8 cellular contexts compared by ENCODE assay signal in the genomic region with DNA sequence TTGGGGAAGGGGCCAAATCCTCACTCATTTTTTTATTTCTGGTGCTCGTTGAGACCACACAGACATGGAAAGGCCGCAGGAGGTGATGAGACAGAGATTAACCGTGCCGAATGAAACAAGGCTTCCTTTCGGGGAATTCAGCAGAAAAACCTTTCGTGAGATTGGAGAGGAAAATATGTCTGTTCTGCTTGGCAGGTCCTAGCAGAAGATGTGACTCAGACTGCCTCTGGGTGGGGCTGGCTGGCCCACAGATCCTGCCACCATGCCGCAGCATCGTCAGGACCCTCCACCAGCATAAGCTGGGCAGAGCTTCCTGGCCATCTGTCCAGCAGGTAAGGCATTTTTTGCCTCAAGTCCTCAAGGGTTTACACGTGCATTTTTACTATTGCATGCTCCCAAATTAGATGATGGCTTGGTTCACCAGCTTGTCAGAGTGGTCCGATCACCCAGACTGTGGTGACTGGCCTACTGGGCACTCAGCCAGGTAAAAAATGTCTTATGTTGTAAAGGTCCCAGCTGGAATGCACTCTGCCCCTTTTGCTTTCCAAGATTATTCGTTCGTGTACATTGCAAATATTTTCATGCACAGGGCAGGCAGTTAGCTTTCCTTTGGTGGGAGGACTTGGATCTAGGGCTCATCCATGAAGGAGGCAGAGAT. TPM values are rescaled to one million over a fixed set of nuclear protein-coding genes. Genes with fewer than 3 reads are reported as not detected.
DNase-seq lines count a peak whose midpoint lies in the region; ATAC-seq and TF ChIP-seq lines count a peak whose summit lies in the region.

No MANE protein-coding gene starts in this region.

- peak; percentile 15 for TF ChIP-seq POLR2A in GM18526 (IDR thresholded peaks at IDR 0.05; ENCODE audit: extremely low read depth, insufficient read length)

- H3K4me3 ChIP-seq in AG09309 (ENCODE audit: control insufficient read depth, low read depth, low read length) (peak overlapping the region; percentile 70), LNCaP clone FGC (ENCODE audit: low read depth, low read length) (peak overlapping the region; percentile 66), ectodermal cell (ENCODE audit: insufficient read depth, low read depth, low read length) (peak overlapping the region; percentile 72), muscle layer of duodenum (ENCODE audit: low read depth in 1 of 2, low read length in 2 of 2) (peak overlapping the region; percentile 79 to 95)

- no peaks in the 10 kb centered on the region for H3K9me3 ChIP-seq in ectodermal cell (ENCODE audit: control insufficient read depth, low read length)
- H3K9me3 ChIP-seq in muscle layer of duodenum (ENCODE audit: control insufficient read depth in 1 of 2, low read length in 2 of 2), result no peaks in the 10 kb centered on the region

- ATAC-seq in HG02981 (IDR thresholded peaks at IDR 0.05; ENCODE audit: unreplicated experiment), result no peak

- H3K27me3 ChIP-seq in ectodermal cell (ENCODE audit: control insufficient read depth, insufficient read depth, low read length, poor library complexity, severe bottlenecking), result no peaks in the 10 kb centered on the region
- no peaks in the 10 kb centered on the region for H3K27me3 ChIP-seq in muscle layer of duodenum (ENCODE audit: low read depth, low read length)

- H3K36me3 ChIP-seq in ectodermal cell (ENCODE audit: control insufficient read depth, insufficient read depth, low read length) (peaks cover 4% of the 10 kb centered on the region), muscle layer of duodenum (ENCODE audit: control insufficient read depth in 1 of 2, insufficient read depth in 2 of 2, low read length in 2 of 2) (peaks cover 0 to 11% of the 10 kb centered on the region in 2 donors)

- peak; percentile 57 for DNase-seq in AG09309 (ENCODE audit: low read depth)
- no peak for DNase-seq in LNCaP clone FGC (ENCODE audit: low read depth)
- DNase-seq in activated CD4-positive, alpha-beta T cell treated with anti-CD3 and anti-CD28 coated beads for 4 hours, result peak; percentile 72 to 78
- DNase-seq in stimulated activated CD8-positive, alpha-beta memory T cell treated with anti-CD3 and anti-CD28 coated beads, Interleukin-7, amount 100 ng/mL, for 24 hours (ENCODE audit: low read depth), result peak; percentile 38

- WGBS in ectodermal cell, 2 experiments, result 49 to 53% methylated on average over 12 of the region's 12 CpGs

- H3K27ac ChIP-seq in ectodermal cell (ENCODE audit: insufficient read depth, low read depth, low read length, poor library complexity, severe bottlenecking) (no peak overlapping the region), muscle layer of duodenum (ENCODE audit: low read length) (peak overlapping the region; percentile 96)

- H3K4me1 ChIP-seq in ectodermal cell (ENCODE audit: control insufficient read depth, insufficient read depth, low read length), result peaks cover 4% of the 10 kb centered on the region
- peaks cover 0 to 28% of the 10 kb centered on the region in 2 donors for H3K4me1 ChIP-seq in muscle layer of duodenum (ENCODE audit: control insufficient read depth in 1 of 2, insufficient read depth in 2 of 2, low read length in 2 of 2)

- TF ChIP-seq CTCF in AG09309 (IDR thresholded peaks at IDR 0.05; ENCODE audit: control insufficient read depth, insufficient read depth, low read depth, low read length, missing control alignments) (no peak), LNCaP clone FGC (IDR thresholded peaks at IDR 0.05; ENCODE audit: control insufficient read depth, extremely low read depth, insufficient read depth) (peak; percentile 9; the same call in 1 of the 2 replicates)

RNA-seq across cellular contexts. Expression of a gene that starts 1.5 kb away (rescaled TPM):
- 64.8 TPM for polyA plus RNA-seq in ectodermal cell (2013, experiment 1 of 4)
- 54.7 TPM for polyA plus RNA-seq in ectodermal cell (2013, experiment 2 of 4)
- 53.0 TPM for polyA plus RNA-seq in ectodermal cell (2013, experiment 3 of 4)
- polyA plus RNA-seq in ectodermal cell (2013, experiment 4 of 4), result 50.7 TPM

RNA-seq across cellular contexts. Expression of a gene that starts 30.0 kb away (rescaled TPM):
- 10.0 TPM for polyA plus RNA-seq in ectodermal cell (2013, experiment 1 of 4)
- polyA plus RNA-seq in ectodermal cell (2013, experiment 2 of 4), result 12.5 TPM
- polyA plus RNA-seq in ectodermal cell (2013, experiment 3 of 4), result 11.6 TPM
- 15.0 TPM for polyA plus RNA-seq in ectodermal cell (2013, experiment 4 of 4)

RNA-seq across cellular contexts. Expression of a gene that starts 32.3 kb away (rescaled TPM):
- 41.4 TPM for polyA plus RNA-seq in ectodermal cell (2013, experiment 1 of 4)
- polyA plus RNA-seq in ectodermal cell (2013, experiment 2 of 4), result 57.1 TPM
- polyA plus RNA-seq in ectodermal cell (2013, experiment 3 of 4), result 29.4 TPM
- polyA plus RNA-seq in ectodermal cell (2013, experiment 4 of 4), result 45.1 TPM

RNA-seq across cellular contexts. Expression of a gene that starts 39.6 kb away (rescaled TPM):
- 64.1 TPM for polyA plus RNA-seq in ectodermal cell (2013, experiment 1 of 4)
- 72.2 TPM for polyA plus RNA-seq in ectodermal cell (2013, experiment 2 of 4)
- 43.3 TPM for polyA plus RNA-seq in ectodermal cell (2013, experiment 3 of 4)
- polyA plus RNA-seq in ectodermal cell (2013, experiment 4 of 4), result 51.4 TPM

RNA-seq across cellular contexts. Expression of a gene that starts 41.5 kb away (rescaled TPM):
- 31.3 TPM for polyA plus RNA-seq in ectodermal cell (2013, experiment 1 of 4)
- 29.7 TPM for polyA plus RNA-seq in ectodermal cell (2013, experiment 2 of 4)
- 25.6 TPM for polyA plus RNA-seq in ectodermal cell (2013, experiment 3 of 4)
- polyA plus RNA-seq in ectodermal cell (2013, experiment 4 of 4), result 27.7 TPM
